Comparison of ENCODE assay signal across 8 cellular contexts in genomic region chr1:100039571-100039970, GRCh38.
DNase-seq lines count a peak whose midpoint lies in the region; ATAC-seq, FAIRE-seq and TF ChIP-seq lines count a peak whose summit lies in the region.

No MANE protein-coding gene starts in this region.

- peaks cover 15% of the 10 kb centered on the region for H3K4me1 ChIP-seq in foreskin keratinocyte
- peaks cover 3 to 7% of the 10 kb centered on the region in 2 donors for H3K4me1 ChIP-seq in small intestine (ENCODE audit: control insufficient read depth in 2 of 2, insufficient read depth in 1 of 2, low read depth in 1 of 2, low read length in 1 of 2)

- peak overlapping the region; percentile 93 for H3K4me3 ChIP-seq in WERI-Rb-1 (ENCODE audit: low read depth, low read length)
- no peak overlapping the region for H3K4me3 ChIP-seq in small intestine (ENCODE audit: low read depth in 1 of 2, low read length in 2 of 2)

- H3K27ac ChIP-seq in WERI-Rb-1 (no peak overlapping the region; the same call in none of the 2 replicates), foreskin keratinocyte (peak overlapping the region; percentile 97), small intestine (ENCODE audit: low read depth in 1 of 2, low read length in 1 of 2) (no peak overlapping the region)

- no peaks in the 10 kb centered on the region for H3K27me3 ChIP-seq in WERI-Rb-1 (ENCODE audit: insufficient read depth, low read depth, severe bottlenecking)
- H3K27me3 ChIP-seq in foreskin keratinocyte, result no peaks in the 10 kb centered on the region
- no peaks in the 10 kb centered on the region for H3K27me3 ChIP-seq in small intestine (ENCODE audit: control insufficient read depth in 2 of 2, insufficient read depth in 2 of 2, low read length in 2 of 2)

- no peak for TF ChIP-seq CTCF in WERI-Rb-1 (IDR thresholded peaks at IDR 0.05; ENCODE audit: low read depth, low read length)
- TF ChIP-seq CTCF in foreskin keratinocyte (conservative IDR thresholded peaks at IDR 0.05), result no peak

- H3K9me3 ChIP-seq in WERI-Rb-1 (ENCODE audit: severe bottlenecking) (no peaks in the 10 kb centered on the region), small intestine (ENCODE audit: control insufficient read depth, low read depth) (no peaks in the 10 kb centered on the region)

- ATAC-seq in foreskin keratinocyte (no peak), HG03108 (IDR thresholded peaks at IDR 0.05; ENCODE audit: unreplicated experiment) (no peak), HG03139 (IDR thresholded peaks at IDR 0.05; ENCODE audit: unreplicated experiment) (no peak)

- FAIRE-seq in small intestine (lab: Jason Lieb, UNC), result peak; percentile 41

- DNase-seq in NOMO-1 treated with DMSO at 0.1 percent for 48 hours (lab: John Stamatoyannopoulos, UW; ENCODE audit: unreplicated experiment) (peak; percentile 6), NOMO-1 (lab: John Stamatoyannopoulos, UW; ENCODE audit: unreplicated experiment in 2 of 2) (no peak), WERI-Rb-1 (no peak), foreskin keratinocyte (no peak), small intestine (no peak), hippocampal formation (lab: John Stamatoyannopoulos, UW) (no peak)

- WGBS in small intestine, 3 donors, result 0 to 9% (median 1%) methylated on average over 2 of the region's 2 CpGs

- peaks cover 5% of the 10 kb centered on the region for H3K36me3 ChIP-seq in WERI-Rb-1
- H3K36me3 ChIP-seq in small intestine (ENCODE audit: control insufficient read depth in 2 of 2, insufficient read depth in 2 of 2, low read length in 2 of 2), result no peaks in the 10 kb centered on the region
